In genomic region chr20:64082821-64083379, GRCh38 we compare ENCODE assay signal across 8 cellular contexts. TPM values are rescaled to one million over a fixed set of nuclear protein-coding genes. Genes with fewer than 3 reads are reported as not detected.
DNase-seq lines count a peak whose midpoint lies in the region; ATAC-seq, FAIRE-seq and TF ChIP-seq lines count a peak whose summit lies in the region.

No MANE protein-coding gene starts in this region.

- FAIRE-seq in GM12892 (lab: Jason Lieb, UNC), result peak; percentile 9

- H3K4me3 ChIP-seq in PC-9 (peak overlapping the region; percentile 37; the same call in 1 of the 2 replicates), esophagus muscularis mucosa (peak overlapping the region; percentile 58 to 74 (median 58)), skeletal muscle cell (ENCODE audit: low read depth, low read length) (peak overlapping the region; percentile 54)

- 24% methylated on average over 12 of the region's 14 CpGs for WGBS in esophagus muscularis mucosa

- H3K4me1 ChIP-seq in PC-9 (replicated peaks; ENCODE audit: insufficient read depth), result peaks cover 12% of the 10 kb centered on the region
- peaks cover 32 to 52% (median 48%) of the 10 kb centered on the region in 4 donors for H3K4me1 ChIP-seq in esophagus muscularis mucosa

- BruUV-seq in PC-9 (replicated peaks; lab: Mats Ljungman, UMichigan), result no TSS peak

- H3K4me2 ChIP-seq in PC-9, result peak overlapping the region; percentile 64

- H4K20me1 ChIP-seq in PC-9 (ENCODE audit: insufficient read depth), result peaks cover 5% of the 10 kb centered on the region; the same call in 1 of the 2 replicates

- no peak for ATAC-seq in HG02588 (IDR thresholded peaks at IDR 0.05; ENCODE audit: unreplicated experiment)

- DNase-seq in GM12892 (ENCODE audit: insufficient read length), result no peak
- no peak for DNase-seq in PC-9
- no peak for DNase-seq in esophagus muscularis mucosa (ENCODE audit: extremely low spot score)
- no peak for DNase-seq in skeletal muscle cell (ENCODE audit: low read depth)
- DNase-seq in dedifferentiated amniotic fluid mesenchymal stem cell (ENCODE audit: extremely low spot score), result no peak
- DNase-seq in GM10266 (ENCODE audit: extremely low spot score), result no peak
- DNase-seq in activated effector memory CD4-positive, alpha-beta T cell treated with Interleukin-2 at 50 U/mL for 16 hours, result no peak

- H3K9me2 ChIP-seq in PC-9 (ENCODE audit: insufficient read depth), result no peaks in the 10 kb centered on the region

- TF ChIP-seq POLR2A in GM12892 (IDR thresholded peaks at IDR 0.05; ENCODE audit: low read depth, low read length), result no peak
- no peak for TF ChIP-seq POLR2A in esophagus muscularis mucosa (IDR thresholded peaks at IDR 0.05; ENCODE audit: low read depth)

- CTCF ChIA-PET in PC-9 (lab: Charles Lee), result interaction anchor here (1.0 to 1.1 kb wide), 2 partner anchors 13 to 45 kb away, joined by 3 read pairs; no protein-coding TSS in a partner anchor

- H3K79me2 ChIP-seq in PC-9 (ENCODE audit: low read depth), result peaks cover 8% of the 10 kb centered on the region

- no peaks in the 10 kb centered on the region for H3K36me3 ChIP-seq in PC-9 (ENCODE audit: low read depth)
- H3K36me3 ChIP-seq in esophagus muscularis mucosa, result no peaks in the 10 kb centered on the region

- TF ChIP-seq CTCF in PC-9 (conservative IDR thresholded peaks at IDR 0.05), result no peak
- no peak for TF ChIP-seq CTCF in esophagus muscularis mucosa (IDR thresholded peaks at IDR 0.05)
- TF ChIP-seq CTCF in GM10266 (IDR thresholded peaks at IDR 0.05; ENCODE audit: control insufficient read depth, insufficient read depth, low read depth, missing control alignments), result no peak

- H3F3A ChIP-seq in PC-9 (ENCODE audit: insufficient read depth, low read depth), result peaks cover 27% of the 10 kb centered on the region

- intact Hi-C loops in PC-9 (cut with micrococcal nuclease; ENCODE audit: unreplicated experiment), result loop anchor here (5.0 kb wide), 1 partner anchor 39 kb away; no protein-coding TSS in a partner anchor
- intact Hi-C loops in esophagus muscularis mucosa (cut with DNase I), result loop anchor here (5.0 kb wide), 1 partner anchor 39 kb away; no protein-coding TSS in a partner anchor

- H3K9me3 ChIP-seq in PC-9 (ENCODE audit: insufficient read depth, low read depth) (no peaks in the 10 kb centered on the region), esophagus muscularis mucosa (no peaks in the 10 kb centered on the region)

- peaks cover 42% of the 10 kb centered on the region for H3K27me3 ChIP-seq in PC-9 (ENCODE audit: insufficient read depth, low read depth)
- H3K27me3 ChIP-seq in esophagus muscularis mucosa, result peaks cover 0 to 50% (median 16%) of the 10 kb centered on the region in 4 donors

- no peak for TF ChIP-seq EP300 in esophagus muscularis mucosa (IDR thresholded peaks at IDR 0.05)

- POLR2A ChIA-PET in PC-9 (lab: Charles Lee; ENCODE audit: unreplicated experiment), result no interaction called here

- H3K27ac ChIP-seq in PC-9 (no peak overlapping the region), esophagus muscularis mucosa (replicated peaks in 1 of 4) (no peak overlapping the region)

- no peak overlapping the region for H2AFZ ChIP-seq in PC-9

RNA-seq across cellular contexts. Expression of gene LKAAEAR1, which starts 1.3 kb away (rescaled TPM):
- polyA plus RNA-seq in GM12892 (2012; ENCODE audit: missing spikeins), result not detected
- not detected in 2 replicates for total RNA-seq in PC-9 (2021)
- total RNA-seq in esophagus muscularis mucosa, result not detected

RNA-seq across cellular contexts. Expression of gene OPRL1, which starts 3.0 kb away (rescaled TPM):
- 0.23 TPM for polyA plus RNA-seq in GM12892 (2012; ENCODE audit: missing spikeins)
- 1.5 and 2.7 TPM in 2 replicates for total RNA-seq in PC-9 (2021)
- total RNA-seq in esophagus muscularis mucosa, result 1 to 10 TPM in 1 of 4 donors, under 1 TPM in 3; 0.42 to 1.4 (median 0.87) TPM

RNA-seq across cellular contexts. Expression of gene RGS19, which starts 3.6 kb away (rescaled TPM):
- polyA plus RNA-seq in GM12892 (2012; ENCODE audit: missing spikeins), result 14.0 TPM
- total RNA-seq in PC-9 (2021), result 33.3 and 39.2 TPM in 2 replicates
- 10 to 100 TPM; 11.4 to 17.7 (median 12.7) TPM for total RNA-seq in esophagus muscularis mucosa

RNA-seq across cellular contexts. Expression of gene TCEA2, which starts 19.9 kb away (rescaled TPM):
- 10.4 TPM for polyA plus RNA-seq in GM12892 (2012; ENCODE audit: missing spikeins)
- total RNA-seq in PC-9 (2021), result 100 and 156 TPM in 2 replicates
- total RNA-seq in esophagus muscularis mucosa, result 10 to 100 TPM; 22.8 to 59.0 (median 43.6) TPM

RNA-seq across cellular contexts. Expression of gene NPBWR2, which starts 24.5 kb away (rescaled TPM):
- not detected for polyA plus RNA-seq in GM12892 (2012; ENCODE audit: missing spikeins)
- not detected in 2 replicates for total RNA-seq in PC-9 (2021)
- not detected for total RNA-seq in esophagus muscularis mucosa
